Comparison of ENCODE assay signal across 1 cellular context in genomic region chr4:24203896-24204295, GRCh38.
TF ChIP-seq lines count a peak whose summit lies in the region.

No MANE protein-coding gene starts in this region.

TF ChIP-seq in SK-N-SH, 30 proteins besides CTCF, POLR2A, EP300 and RAD21 (continued from another document):
- TF ChIP-seq MAX (IDR thresholded peaks at IDR 0.05; ENCODE audit: low read depth) (no peak), POLR2AphosphoS5 (IDR thresholded peaks at IDR 0.05; ENCODE audit: low read depth, low read length) (no peak), RXRA (IDR thresholded peaks at IDR 0.05; ENCODE audit: borderline replicate concordance, low read depth) (no peak), REST (IDR thresholded peaks at IDR 0.05; ENCODE audit: low read depth, low read length) (no peak), FOXJ3 (CRISPR knock-in tag; IDR thresholded peaks at IDR 0.05) (no peak), SMC3 (IDR thresholded peaks at IDR 0.05; ENCODE audit: low read depth, low read length) (no peak), TEAD4 (IDR thresholded peaks at IDR 0.05; ENCODE audit: borderline replicate concordance, insufficient read depth) (no peak), USF1 (IDR thresholded peaks at IDR 0.05; ENCODE audit: borderline replicate concordance, low read depth) (no peak), IRF3 (IDR thresholded peaks at IDR 0.05; ENCODE audit: low read depth, low read length) (no peak), GATA2 (CRISPR knock-in tag; IDR thresholded peaks at IDR 0.05) (no peak), ELF1 (IDR thresholded peaks at IDR 0.05) (no peak), RCOR1 (IDR thresholded peaks at IDR 0.05; ENCODE audit: low read length) (no peak), PBX3 (IDR thresholded peaks at IDR 0.05) (no peak), NRF1 (IDR thresholded peaks at IDR 0.05; ENCODE audit: low read depth, low read length) (no peak)
